ENCODE assay signal across 40 cellular contexts in genomic region chr12:34386016-34386415, GRCh38.
"Had no signal": no experiment of that assay in that cellular context is flagged by ENCODE, and none has a peak within 500 bp of the region (broad histone marks: within the 10 kb centered on the region; RNA-seq: fewer than 3 reads in every experiment).

No MANE protein-coding gene starts in this region.

- H3K4me3 ChIP-seq: adrenal gland, ascending aorta, body of pancreas, breast epithelium, cardiac muscle cell had no signal

- H3K4me1 Mint-ChIP-seq: activated naive CD4-positive, alpha-beta T cell treated with anti-CD3 and anti-CD28 coated beads, Interleukin-2, amount 10 ng/mL, durations not matched to agents 7 days and 5 days; activated naive CD4-positive, alpha-beta T cell treated with anti-CD3 and anti-CD28 coated beads, Interleukin-2, amount 50 U/mL, for 24 hours; activated naive CD8-positive, alpha-beta T cell treated with anti-CD3 and anti-CD28 coated beads for 36 hours; activated naive CD8-positive, alpha-beta T cell treated with anti-CD3 and anti-CD28 coated beads, Interleukin-2, amount 10 ng/mL, durations not matched to agents 7 days and 5 days; activated naive CD8-positive, alpha-beta T cell treated with anti-CD3 and anti-CD28 coated beads, Interleukin-2, amount 50 U/mL, for 24 hours; activated T-helper 17 cell treated with anti-CD3 and anti-CD28 coated beads, Interleukin-2, amount 50 U/mL, for 72 hours; brain; central memory CD8-positive, alpha-beta T cell had no signal

- H3K27ac ChIP-seq: adrenal gland, ascending aorta, body of pancreas, brain microvascular endothelial cell, breast epithelium, cardiac muscle cell had no signal

- ATAC-seq: activated naive CD4-positive, alpha-beta T cell treated with anti-CD3 and anti-CD28 coated beads, Interleukin-2, amount 50 U/mL, for 72 hours; activated naive CD8-positive, alpha-beta T cell treated with anti-CD3 and anti-CD28 coated beads, Interleukin-2, amount 50 U/mL, for 24 hours; activated T-cell treated with anti-CD3 and anti-CD28 coated beads, Interleukin-2, amount 50 U/mL, for 4 hours; activated T-cell treated with anti-CD3 and anti-CD28 coated beads, Interleukin-2, amount 50 U/mL, for 72 hours; activated T-helper 17 cell treated with anti-CD3 and anti-CD28 coated beads, Interleukin-2, amount 50 U/mL, for 72 hours; body of pancreas had no signal

- H3K4me1 ChIP-seq: adrenal gland, ascending aorta, body of pancreas, breast epithelium had no signal

- H3K27me3 Mint-ChIP-seq: activated naive CD4-positive, alpha-beta T cell treated with anti-CD3 and anti-CD28 coated beads, Interleukin-2, amount 10 ng/mL, durations not matched to agents 7 days and 5 days; activated naive CD8-positive, alpha-beta T cell treated with anti-CD3 and anti-CD28 coated beads, Interleukin-2, amount 10 ng/mL, durations not matched to agents 7 days and 5 days; activated naive CD8-positive, alpha-beta T cell treated with anti-CD3 and anti-CD28 coated beads, Interleukin-2, amount 50 U/mL, for 24 hours; activated T-cell treated with anti-CD3 and anti-CD28 coated beads, Interleukin-2, amount 50 U/mL, for 24 hours; activated T-helper 17 cell treated with anti-CD3 and anti-CD28 coated beads, Interleukin-2, amount 50 U/mL, for 72 hours; brain; central memory CD8-positive, alpha-beta T cell had no signal

- FAIRE-seq: astrocyte, bronchial epithelial cell had no signal

- H3K4me3 Mint-ChIP-seq: activated naive CD4-positive, alpha-beta T cell treated with anti-CD3 and anti-CD28 coated beads for 36 hours; activated naive CD4-positive, alpha-beta T cell treated with anti-CD3 and anti-CD28 coated beads, Interleukin-2, amount 10 ng/mL, durations not matched to agents 7 days and 5 days; activated naive CD4-positive, alpha-beta T cell treated with anti-CD3 and anti-CD28 coated beads, Interleukin-2, amount 50 U/mL, for 24 hours; activated naive CD8-positive, alpha-beta T cell; activated naive CD8-positive, alpha-beta T cell treated with anti-CD3 and anti-CD28 coated beads for 36 hours; activated naive CD8-positive, alpha-beta T cell treated with anti-CD3 and anti-CD28 coated beads, Interleukin-2, amount 10 ng/mL, durations not matched to agents 7 days and 5 days; activated naive CD8-positive, alpha-beta T cell treated with anti-CD3 and anti-CD28 coated beads, Interleukin-2, amount 50 U/mL, for 24 hours; activated T-cell treated with anti-CD3 and anti-CD28 coated beads, Interleukin-2, amount 50 U/mL, for 24 hours; activated T-cell treated with anti-CD3 and anti-CD28 coated beads, Interleukin-2, amount 50 U/mL, for 4 hours; activated T-cell treated with anti-CD3 and anti-CD28 coated beads, Interleukin-2, amount 50 U/mL, for 72 hours; activated T-helper 1 cell treated with anti-CD3 and anti-CD28 coated beads, Interleukin-12 subunit alpha, Interleukin-12 subunit beta, Interleukin-2, Interleukin-4 antibody, amounts not matched to agents 30 ng/mL and 10 ng/mL and 1 ng/mL, durations not matched to agents 14 hours and 24 hours and 36 hours; activated T-helper 17 cell treated with anti-CD3 and anti-CD28 coated beads, Interleukin-2, amount 50 U/mL, for 72 hours; brain; central memory CD8-positive, alpha-beta T cell had no signal

- DNase-seq: activated effector memory CD4-positive, alpha-beta T cell treated with anti-CD3 and anti-CD28 coated beads, Interleukin-2, amount 50 U/mL, for 16 hours; activated effector memory CD4-positive, alpha-beta T cell treated with Interleukin-2 at 50 U/mL for 16 hours; activated gamma-delta T cell; activated gamma-delta T cell treated with Interleukin-2 at 50 U/mL for 16 hours; activated naive CD4-positive, alpha-beta T cell; activated naive CD4-positive, alpha-beta T cell treated with anti-CD3 and anti-CD28 coated beads for 36 hours; activated naive CD4-positive, alpha-beta T cell treated with anti-CD3 and anti-CD28 coated beads, Interleukin-2, amount 10 ng/mL, durations not matched to agents 7 days and 5 days; activated naive CD4-positive, alpha-beta T cell treated with anti-CD3 and anti-CD28 coated beads, Interleukin-2, amount 50 U/mL, for 16 hours; activated naive CD4-positive, alpha-beta T cell treated with Interleukin-2 at 50 U/mL for 16 hours; activated naive CD8-positive, alpha-beta T cell treated with anti-CD3 and anti-CD28 coated beads for 36 hours; activated naive CD8-positive, alpha-beta T cell treated with anti-CD3 and anti-CD28 coated beads, Interleukin-2, amount 10 ng/mL, durations not matched to agents 7 days and 5 days; activated naive CD8-positive, alpha-beta T cell treated with anti-CD3 and anti-CD28 coated beads, Interleukin-2, amount 50 U/mL, for 24 hours; activated T-cell treated with anti-CD3 and anti-CD28 coated beads, Interleukin-2, amount 50 U/mL, for 1 hour; activated T-cell treated with anti-CD3 and anti-CD28 coated beads, Interleukin-2, amount 50 U/mL, for 24 hours; activated T-cell treated with anti-CD3 and anti-CD28 coated beads, Interleukin-2, amount 50 U/mL, for 4 hours; activated T-cell treated with anti-CD3 and anti-CD28 coated beads, Interleukin-2, amount 50 U/mL, for 48 hours; activated T-cell treated with anti-CD3 and anti-CD28 coated beads, Interleukin-2, amount 50 U/mL, for 72 hours; adrenal gland; amniotic stem cell; amygdala; anterior cingulate cortex; aorta; body of pancreas; brain microvascular endothelial cell; caudate nucleus; central memory CD4-positive, alpha-beta T cell; cerebellar nuclear complex had no signal

- H3K27ac Mint-ChIP-seq: activated naive CD4-positive, alpha-beta T cell treated with anti-CD3 and anti-CD28 coated beads for 36 hours; activated naive CD4-positive, alpha-beta T cell treated with anti-CD3 and anti-CD28 coated beads, Interleukin-2, amount 10 ng/mL, durations not matched to agents 7 days and 5 days; activated naive CD4-positive, alpha-beta T cell treated with anti-CD3 and anti-CD28 coated beads, Interleukin-2, amount 50 U/mL, for 24 hours; activated naive CD8-positive, alpha-beta T cell; activated naive CD8-positive, alpha-beta T cell treated with anti-CD3 and anti-CD28 coated beads for 36 hours; activated naive CD8-positive, alpha-beta T cell treated with anti-CD3 and anti-CD28 coated beads, Interleukin-2, amount 10 ng/mL, durations not matched to agents 7 days and 5 days; activated naive CD8-positive, alpha-beta T cell treated with anti-CD3 and anti-CD28 coated beads, Interleukin-2, amount 50 U/mL, for 24 hours; activated T-cell treated with anti-CD3 and anti-CD28 coated beads, Interleukin-2, amount 50 U/mL, for 24 hours; activated T-cell treated with anti-CD3 and anti-CD28 coated beads, Interleukin-2, amount 50 U/mL, for 72 hours; activated T-helper 1 cell treated with anti-CD3 and anti-CD28 coated beads, Interleukin-12 subunit alpha, Interleukin-12 subunit beta, Interleukin-2, Interleukin-4 antibody, amounts not matched to agents 30 ng/mL and 10 ng/mL and 1 ng/mL, durations not matched to agents 14 hours and 24 hours and 36 hours; activated T-helper 17 cell treated with anti-CD3 and anti-CD28 coated beads, Interleukin-2, amount 50 U/mL, for 72 hours; activated T-helper 2 cell treated with anti-CD3 and anti-CD28 coated beads, Interferon-gamma antibody, Interleukin-2, Interleukin-4, amounts not matched to agents 10 μg/mL and 5 μg/mL and 100 μg/mL, durations not matched to agents 14 hours and 24 hours and 36 hours; brain had no signal

- H3K9me3 Mint-ChIP-seq: activated naive CD8-positive, alpha-beta T cell treated with anti-CD3 and anti-CD28 coated beads for 36 hours; activated naive CD8-positive, alpha-beta T cell treated with anti-CD3 and anti-CD28 coated beads, Interleukin-2, amount 50 U/mL, for 24 hours had no signal

- H3K27me3 ChIP-seq: adrenal gland, ascending aorta, body of pancreas, brain microvascular endothelial cell, breast epithelium, cardiac muscle cell had no signal

- H3K9me3 ChIP-seq: adrenal gland had no signal

- H3K36me3 Mint-ChIP-seq: activated naive CD4-positive, alpha-beta T cell treated with anti-CD3 and anti-CD28 coated beads, Interleukin-2, amount 10 ng/mL, durations not matched to agents 7 days and 5 days; activated naive CD8-positive, alpha-beta T cell; activated naive CD8-positive, alpha-beta T cell treated with anti-CD3 and anti-CD28 coated beads for 36 hours; activated naive CD8-positive, alpha-beta T cell treated with anti-CD3 and anti-CD28 coated beads, Interleukin-2, amount 10 ng/mL, durations not matched to agents 7 days and 5 days; brain had no signal

- H3K36me3 ChIP-seq: adrenal gland, ascending aorta, brain microvascular endothelial cell, breast epithelium, cardiac muscle cell had no signal
